10 cellular contexts compared by ENCODE assay signal in the genomic region with DNA sequence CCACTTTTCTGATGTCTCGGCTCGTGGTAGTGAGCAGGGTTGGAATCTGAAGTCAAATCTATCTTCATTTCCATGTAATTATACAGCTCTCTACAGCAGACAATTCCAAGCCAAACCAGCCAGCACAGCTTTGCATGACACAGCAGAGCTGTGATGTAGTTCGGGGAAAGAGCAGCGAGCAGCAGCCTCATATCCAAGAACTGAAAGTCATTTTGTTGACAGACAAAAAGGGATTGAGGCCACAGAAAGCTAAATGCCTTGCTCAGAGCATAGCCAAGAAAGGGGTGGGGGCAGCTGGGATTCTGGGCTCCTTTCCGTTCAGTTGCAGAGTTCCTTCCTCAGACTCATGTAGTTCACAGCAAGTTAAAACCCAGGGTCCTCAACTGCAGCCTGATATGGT. TPM values are rescaled to one million over a fixed set of nuclear protein-coding genes. Genes with fewer than 3 reads are reported as not detected.
DNase-seq lines count a peak whose midpoint lies in the region; ATAC-seq and TF ChIP-seq lines count a peak whose summit lies in the region.
"Had no signal": no experiment of that assay in that cellular context is flagged by ENCODE, and none has a peak within 500 bp of the region (broad histone marks: within the 10 kb centered on the region; RNA-seq: fewer than 3 reads in every experiment).

No MANE protein-coding gene starts in this region.

- WGBS in smooth muscle cell (ENCODE audit: low lambda C conversion rate) = 12% methylated on average over 5 of the region's 5 CpGs

- H3K79me2 ChIP-seq in smooth muscle cell (ENCODE audit: low read depth) = no peaks in the 10 kb centered on the region

- H3K9ac ChIP-seq in smooth muscle cell (ENCODE audit: low read depth) = no peak overlapping the region

- no peaks in the 10 kb centered on the region for H4K20me1 ChIP-seq in smooth muscle cell (ENCODE audit: low read depth)

- no peak overlapping the region for H3K4me3 ChIP-seq in smooth muscle cell
- H3K4me3 ChIP-seq: skin epidermis had no signal

- H3K27ac Mint-ChIP-seq in immature natural killer cell = peak overlapping the region; percentile 50 to 93 (median 88)
- H3K27ac Mint-ChIP-seq: stimulated activated naive B cell treated with anti-CD40 and anti-IgM and Interleukin-4, amounts not matched to agents 10 μg/mL and 1 μg/mL and 100 μg/mL, for 72 hours had no signal

- DNase-seq in NCI-H526 (lab: John Stamatoyannopoulos, UW) (peak; percentile 91 to 93), immature natural killer cell (no peak), smooth muscle cell (lab: John Stamatoyannopoulos, UW; ENCODE audit: unreplicated experiment) (no peak)
- DNase-seq: stimulated activated naive B cell treated with anti-CD40 and anti-IgM and Interleukin-4, amounts not matched to agents 10 μg/mL and 1 μg/mL and 100 μg/mL, for 72 hours had no signal

- H3K4me1 ChIP-seq in smooth muscle cell (ENCODE audit: low read depth) = peaks cover 31% of the 10 kb centered on the region

- H3K9me3 ChIP-seq in smooth muscle cell (replicated peaks; ENCODE audit: low read depth) = no peaks in the 10 kb centered on the region

- no peaks in the 10 kb centered on the region for H3K9me3 Mint-ChIP-seq in immature natural killer cell
- H3K9me3 Mint-ChIP-seq: stimulated activated naive B cell treated with anti-CD40 and anti-IgM and Interleukin-4, amounts not matched to agents 10 μg/mL and 1 μg/mL and 100 μg/mL, for 72 hours had no signal

- ATAC-seq in GM18909 (IDR thresholded peaks at IDR 0.05; ENCODE audit: poor library complexity, unreplicated experiment) (no peak), GM21423 (IDR thresholded peaks at IDR 0.05; ENCODE audit: unreplicated experiment) (no peak), GM19463 (IDR thresholded peaks at IDR 0.05; ENCODE audit: unreplicated experiment) (no peak)
- ATAC-seq: stimulated activated naive B cell treated with anti-CD40 and anti-IgM and Interleukin-4, amounts not matched to agents 10 μg/mL and 1 μg/mL and 100 μg/mL, for 72 hours had no signal

- H3F3A ChIP-seq in smooth muscle cell (ENCODE audit: low read depth) = no peaks in the 10 kb centered on the region

- H3K27me3 Mint-ChIP-seq in immature natural killer cell (ENCODE audit: low read depth in 3 of 3) = peaks cover 2 to 10% (median 6%) of the 10 kb centered on the region in 3 donors

- peak overlapping the region; percentile 5 for H3K27ac ChIP-seq in angular gyrus (ENCODE audit: low read depth, low read length)
- H3K27ac ChIP-seq in smooth muscle cell (ENCODE audit: low read depth) = peak overlapping the region; percentile 16
- H3K27ac ChIP-seq: VCaP had no signal

- H3K4me1 Mint-ChIP-seq in immature natural killer cell = peaks cover 76 to 90% of the 10 kb centered on the region in 2 donors

- no peaks in the 10 kb centered on the region for H3K36me3 ChIP-seq in smooth muscle cell (ENCODE audit: low read depth)

- H3K4me3 Mint-ChIP-seq in immature natural killer cell = no peak overlapping the region
- H3K4me3 Mint-ChIP-seq: stimulated activated naive B cell treated with anti-CD40 and anti-IgM and Interleukin-4, amounts not matched to agents 10 μg/mL and 1 μg/mL and 100 μg/mL, for 72 hours had no signal

- peaks cover 16 to 66% (median 53%) of the 10 kb centered on the region in 3 donors for H3K36me3 Mint-ChIP-seq in immature natural killer cell

- H3K27me3 ChIP-seq in smooth muscle cell (ENCODE audit: low read depth) = no peaks in the 10 kb centered on the region

- TF ChIP-seq CTCF in smooth muscle cell (IDR thresholded peaks at IDR 0.05; ENCODE audit: borderline replicate concordance, insufficient read depth, poor library complexity, severe bottlenecking) = no peak

- H2AFZ ChIP-seq in smooth muscle cell (ENCODE audit: low read depth) = no peak overlapping the region

- H3K4me2 ChIP-seq in smooth muscle cell = peak overlapping the region; percentile 59

RNA-seq across cellular contexts. Expression of a gene that starts 32.0 kb away (rescaled TPM):
- polyA plus RNA-seq in immature natural killer cell = 100 to 1,000 TPM in 1 of 3 donors, 10 to 100 TPM in 2; 87.1 to 276 (median 99.3) TPM
- 0.45 and 0.54 TPM in 2 replicates for total RNA-seq in smooth muscle cell
- 2.2 and 2.7 TPM in 2 replicates for polyA plus RNA-seq in smooth muscle cell

RNA-seq across cellular contexts. Expression of a gene that starts 32.7 kb away (rescaled TPM):
- 1 to 10 TPM in 1 of 3 donors, under 1 TPM in 1, not detected in 1; 0.23 to 1.9 TPM for polyA plus RNA-seq in immature natural killer cell
- total RNA-seq in smooth muscle cell = not detected in 2 replicates
- not detected in 2 replicates for polyA plus RNA-seq in smooth muscle cell

Comparison
In these comparisons a context has a peak if more than half of its experiments do, and no peak if none do; other contexts are left out.
1. DNase-seq: peak in NCI-H526 (2 of 2); none in immature natural killer cell (0 of 3) and smooth muscle cell (single experiment).
2. RNA of a gene that starts 32.0 kb away (polyA plus RNA-seq): 87.1 to 276 TPM in immature natural killer cell; 2.2 to 2.7 TPM in smooth muscle cell; every median in the first group is over 10 times any median in the second.